19 cellular contexts compared by ENCODE assay signal in the genomic region with DNA sequence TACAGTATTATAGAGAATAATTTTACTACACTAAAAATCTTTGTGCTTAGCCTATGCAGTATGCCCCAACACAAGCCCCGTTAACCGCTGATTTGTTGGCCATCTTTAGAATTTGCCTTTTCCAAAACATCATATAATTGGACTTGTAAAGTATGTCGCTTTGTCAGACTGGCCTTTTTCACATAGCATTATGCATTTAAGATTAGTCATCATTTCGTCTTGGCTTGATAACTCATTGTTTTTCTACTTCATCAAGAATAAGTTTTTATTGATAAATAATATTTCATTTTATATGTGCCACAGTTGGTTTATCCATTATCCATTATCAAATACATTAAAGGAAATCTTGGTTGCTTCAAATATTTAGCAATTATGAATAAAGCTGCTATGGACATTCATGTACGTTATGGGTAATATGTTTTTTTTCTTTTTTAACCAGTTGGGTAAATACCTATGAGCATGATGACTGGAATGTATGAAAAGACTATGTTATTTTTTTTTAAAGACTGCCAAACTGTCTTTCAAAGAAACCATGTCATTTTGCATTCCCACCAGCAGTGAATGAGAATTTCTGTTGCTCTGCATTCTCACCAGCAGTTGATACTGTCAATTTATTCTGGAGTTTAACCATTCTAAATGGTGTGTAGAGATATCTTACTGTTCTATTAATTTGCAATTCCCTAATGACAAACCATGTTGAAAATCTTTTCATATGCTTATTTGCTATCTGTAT.
"Had no signal": no experiment of that assay in that cellular context is flagged by ENCODE, and none has a peak within 500 bp of the region (broad histone marks: within the 10 kb centered on the region; RNA-seq: fewer than 3 reads in every experiment).

No MANE protein-coding gene starts in this region.

- H3K4me1 ChIP-seq: heart right ventricle, sigmoid colon, spleen, testis had no signal

- ATAC-seq: activated CD8-positive, alpha-beta T cell treated with anti-CD3 and anti-CD28 coated beads for 36 hours; heart right ventricle; left ventricle myocardium superior; natural killer cell treated with Interleukin-12 subunit alpha and Interleukin-12 subunit beta and Interleukin-15 and Interleukin-18, amount 100 ng/mL, for 72 hours; stimulated activated memory B cell treated with anti-CD40 and anti-IgM and Interleukin-4, amounts not matched to agents 10 μg/mL and 1 μg/mL and 100 μg/mL, for 72 hours had no signal

- H3K9me3 Mint-ChIP-seq: type B pancreatic cell had no signal

- H3K36me3 Mint-ChIP-seq: activated naive CD8-positive, alpha-beta T cell treated with anti-CD3 and anti-CD28 coated beads, Interleukin-2, amount 10 ng/mL, durations not matched to agents 7 days and 5 days; natural killer cell treated with Interleukin-12 subunit alpha and Interleukin-12 subunit beta and Interleukin-15 and Interleukin-18, amount 100 ng/mL, for 72 hours; stimulated activated memory B cell treated with anti-CD40 and anti-IgM and Interleukin-4, amounts not matched to agents 10 μg/mL and 1 μg/mL and 100 μg/mL, for 72 hours; type B pancreatic cell had no signal

- H3K4me1 Mint-ChIP-seq: activated CD4-positive, alpha-beta T cell treated with anti-CD3 and anti-CD28 coated beads, Interleukin-2, amount 10 ng/mL, durations not matched to agents 24 days and 14 days; activated naive CD8-positive, alpha-beta T cell treated with anti-CD3 and anti-CD28 coated beads, Interleukin-2, amount 10 ng/mL, durations not matched to agents 7 days and 5 days; stimulated activated memory B cell treated with anti-CD40 and anti-IgM and Interleukin-4, amounts not matched to agents 10 μg/mL and 1 μg/mL and 100 μg/mL, for 72 hours had no signal

- H3K27ac Mint-ChIP-seq: activated CD4-positive, alpha-beta T cell treated with anti-CD3 and anti-CD28 coated beads, Interleukin-2, amount 10 ng/mL, durations not matched to agents 24 days and 14 days; activated CD8-positive, alpha-beta T cell treated with anti-CD3 and anti-CD28 coated beads for 36 hours; activated naive CD8-positive, alpha-beta T cell treated with anti-CD3 and anti-CD28 coated beads, Interleukin-2, amount 10 ng/mL, durations not matched to agents 7 days and 5 days; activated T-cell treated with anti-CD3 and anti-CD28 coated beads, Interleukin-2, amount 50 U/mL, for 24 hours; activated T-helper 2 cell treated with anti-CD3 and anti-CD28 coated beads, Interferon-gamma antibody, Interleukin-2, Interleukin-4, amounts not matched to agents 10 μg/mL and 5 μg/mL and 100 μg/mL, durations not matched to agents 14 hours and 24 hours and 36 hours; natural killer cell treated with Interleukin-12 subunit alpha and Interleukin-12 subunit beta and Interleukin-15 and Interleukin-18, amount 100 ng/mL, for 72 hours; stimulated activated memory B cell treated with anti-CD40 and anti-IgM and Interleukin-4, amounts not matched to agents 10 μg/mL and 1 μg/mL and 100 μg/mL, for 72 hours; type B pancreatic cell had no signal

- DNase-seq: activated CD4-positive, alpha-beta T cell treated with anti-CD3 and anti-CD28 coated beads, Interleukin-2, amount 10 ng/mL, durations not matched to agents 24 days and 14 days; activated CD8-positive, alpha-beta T cell treated with anti-CD3 and anti-CD28 coated beads for 36 hours; activated naive CD4-positive, alpha-beta T cell treated with Interleukin-2 at 50 U/mL for 16 hours; activated naive CD8-positive, alpha-beta T cell treated with anti-CD3 and anti-CD28 coated beads, Interleukin-2, amount 10 ng/mL, durations not matched to agents 7 days and 5 days; activated T-cell treated with anti-CD3 and anti-CD28 coated beads, Interleukin-2, amount 50 U/mL, for 24 hours; dorsolateral prefrontal cortex; heart right ventricle; kidney glomerular epithelial cell; left ventricle myocardium superior; sigmoid colon; spleen; stimulated activated CD4-positive, alpha-beta T cell treated with anti-CD3 and anti-CD28 coated beads, Interleukin-4, amount 100 ng/mL, for 4 hours; T1000; testis had no signal

- H3K27me3 ChIP-seq: cardiac muscle cell, dorsolateral prefrontal cortex, heart right ventricle, sigmoid colon, spleen, testis had no signal

- H3K27ac ChIP-seq: cardiac muscle cell, dorsolateral prefrontal cortex, heart right ventricle, sigmoid colon, spleen, testis had no signal

- H3K27me3 Mint-ChIP-seq: activated CD4-positive, alpha-beta T cell treated with anti-CD3 and anti-CD28 coated beads, Interleukin-2, amount 10 ng/mL, durations not matched to agents 24 days and 14 days; activated CD8-positive, alpha-beta T cell treated with anti-CD3 and anti-CD28 coated beads for 36 hours; activated naive CD8-positive, alpha-beta T cell treated with anti-CD3 and anti-CD28 coated beads, Interleukin-2, amount 10 ng/mL, durations not matched to agents 7 days and 5 days; activated T-cell treated with anti-CD3 and anti-CD28 coated beads, Interleukin-2, amount 50 U/mL, for 24 hours; natural killer cell treated with Interleukin-12 subunit alpha and Interleukin-12 subunit beta and Interleukin-15 and Interleukin-18, amount 100 ng/mL, for 72 hours; stimulated activated memory B cell treated with anti-CD40 and anti-IgM and Interleukin-4, amounts not matched to agents 10 μg/mL and 1 μg/mL and 100 μg/mL, for 72 hours had no signal

- H3K4me3 Mint-ChIP-seq: activated CD4-positive, alpha-beta T cell treated with anti-CD3 and anti-CD28 coated beads, Interleukin-2, amount 10 ng/mL, durations not matched to agents 24 days and 14 days; activated CD8-positive, alpha-beta T cell treated with anti-CD3 and anti-CD28 coated beads for 36 hours; activated naive CD8-positive, alpha-beta T cell treated with anti-CD3 and anti-CD28 coated beads, Interleukin-2, amount 10 ng/mL, durations not matched to agents 7 days and 5 days; activated T-cell treated with anti-CD3 and anti-CD28 coated beads, Interleukin-2, amount 50 U/mL, for 24 hours; natural killer cell treated with Interleukin-12 subunit alpha and Interleukin-12 subunit beta and Interleukin-15 and Interleukin-18, amount 100 ng/mL, for 72 hours; stimulated activated memory B cell treated with anti-CD40 and anti-IgM and Interleukin-4, amounts not matched to agents 10 μg/mL and 1 μg/mL and 100 μg/mL, for 72 hours; type B pancreatic cell had no signal

- H3K9me3 ChIP-seq: sigmoid colon, testis had no signal

- H3K36me3 ChIP-seq: cardiac muscle cell, heart right ventricle, sigmoid colon, spleen had no signal

- H3K4me3 ChIP-seq: cardiac muscle cell, dorsolateral prefrontal cortex, heart right ventricle, sigmoid colon, spleen, testis had no signal
